ENCODE assay signal across 11 cellular contexts in the genomic region with DNA sequence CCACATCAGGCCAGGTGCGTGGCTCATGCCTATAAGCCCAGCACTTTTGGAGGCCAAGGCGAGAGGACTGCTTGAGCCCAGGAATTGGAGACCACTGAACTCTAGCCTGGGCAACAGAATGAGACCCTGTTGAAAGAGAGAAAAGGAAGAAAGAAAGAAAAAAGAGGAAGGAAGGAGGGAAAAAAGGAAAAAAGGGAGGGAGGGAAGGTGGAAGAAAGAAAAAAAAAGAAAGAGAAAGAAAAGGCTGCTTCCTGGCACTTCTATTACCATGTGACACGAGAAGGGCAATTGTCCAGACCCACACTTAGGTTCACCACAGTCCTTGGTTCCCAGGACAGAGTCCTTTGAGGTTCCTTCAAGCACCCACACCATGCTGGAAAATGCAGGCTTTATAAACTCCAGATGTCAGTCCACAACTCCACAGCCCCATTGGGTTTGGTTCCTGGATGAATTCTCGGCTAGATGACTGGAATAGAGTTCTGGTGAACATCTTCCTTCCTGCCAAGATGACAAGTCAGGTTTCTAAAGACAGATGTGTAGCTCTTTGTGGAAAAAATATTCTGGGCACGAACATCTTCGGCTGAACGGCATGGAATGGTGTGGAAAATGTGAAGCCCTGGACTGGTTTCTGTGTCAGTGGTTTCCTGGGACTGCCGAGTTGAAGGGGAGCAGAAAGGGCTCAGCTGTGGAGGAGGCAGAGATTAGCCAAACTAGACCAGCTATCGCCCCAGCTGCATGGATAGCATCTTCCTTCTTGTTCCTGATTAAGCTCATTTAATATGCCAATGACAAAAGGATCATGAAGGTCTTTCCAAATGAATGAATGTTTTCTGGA. TPM values are rescaled to one million over a fixed set of nuclear protein-coding genes. Genes with fewer than 3 reads are reported as not detected.
A peak's percentile ranks its signal among the peaks of the same experiment; 100 is the strongest.
DNase-seq lines count a peak whose midpoint lies in the region; ATAC-seq and TF ChIP-seq lines count a peak whose summit lies in the region.
"Had no signal": no experiment of that assay in that cellular context is flagged by ENCODE, and none has a peak within 500 bp of the region (broad histone marks: within the 10 kb centered on the region; RNA-seq: fewer than 3 reads in every experiment).

No MANE protein-coding gene starts in this region.

- POLR2A ChIA-PET in Panc1 (lab: Charles Lee), result interaction anchor here (1.0 kb wide), 1 partner anchor 19 kb away, joined by 3 read pairs; no protein-coding TSS in a partner anchor

- WGBS in heart left ventricle, 4 donors, result 57 to 72% (median 65%) methylated on average over 9 of the region's 9 CpGs

- in situ Hi-C loops in Panc1 (cut with HindIII; ENCODE audit: low pct_unique_long_range_greater_than_20kb, low sequenced_read_pairs) (no loop called here), GM13977 (cut with MboI; ENCODE audit: low pct_unique_long_range_greater_than_20kb, low sequenced_read_pairs, unreplicated experiment) (loop anchor here (5.0 kb wide), 1 partner anchor 130 kb away; no protein-coding TSS in a partner anchor)

- H3K36me3 ChIP-seq in Panc1 (ENCODE audit: control insufficient read depth, insufficient read depth, low read length) (no peaks in the 10 kb centered on the region; the same call in 1 of the 2 replicates), heart left ventricle (peaks cover 0 to 15% (median 0%) of the 10 kb centered on the region in 9 donors), tibial artery (peaks cover 7 to 13% (median 10%) of the 10 kb centered on the region in 3 donors)
- H3K36me3 ChIP-seq: neural progenitor cell had no signal

- H3K27me3 Mint-ChIP-seq in activated CD8-positive, alpha-beta memory T cell treated with anti-CD3 and anti-CD28 coated beads, Interleukin-2, amount 10 ng/mL, durations not matched to agents 7 days and 5 days, result no peaks in the 10 kb centered on the region

- H3K4me3 Mint-ChIP-seq in activated CD8-positive, alpha-beta memory T cell treated with anti-CD3 and anti-CD28 coated beads, Interleukin-2, amount 10 ng/mL, durations not matched to agents 7 days and 5 days, result no peak overlapping the region
- H3K4me3 Mint-ChIP-seq: activated CD4-positive, alpha-beta memory T cell treated with anti-CD3 and anti-CD28 coated beads for 36 hours; neural progenitor cell had no signal

- H3K27ac ChIP-seq in Panc1 (ENCODE audit: low read length) (peak overlapping the region; percentile 11), heart left ventricle (peak overlapping the region in 8 of 12 donors; percentile 0 to 60 (median 42)), tibial artery (peak overlapping the region; percentile 8 to 52)
- H3K27ac ChIP-seq: neural progenitor cell had no signal

- TF ChIP-seq POLR2A in heart left ventricle (IDR thresholded peaks at IDR 0.05), result no peak

- H3K4me1 ChIP-seq in Panc1 (ENCODE audit: control insufficient read depth, insufficient read depth, low read length) (no peaks in the 10 kb centered on the region; the same call in 1 of the 2 replicates), heart left ventricle (peaks cover 0 to 20% (median 2%) of the 10 kb centered on the region in 12 donors), tibial artery (peaks cover 0 to 11% (median 7%) of the 10 kb centered on the region in 4 donors)
- H3K4me1 ChIP-seq: neural progenitor cell had no signal

- DNase-seq in activated CD8-positive, alpha-beta memory T cell treated with anti-CD3 and anti-CD28 coated beads, Interleukin-2, amount 10 ng/mL, durations not matched to agents 7 days and 5 days, result no peak
- DNase-seq in activated CD8-positive, alpha-beta memory T cell treated with anti-CD3 and anti-CD28 coated beads for 24 hours, result no peak
- DNase-seq in Panc1 (ENCODE audit: low read depth, low spot score), result no peak
- no peak for DNase-seq in heart left ventricle
- no peak for DNase-seq in tibial artery
- DNase-seq in GM13977 (ENCODE audit: low spot score), result no peak
- DNase-seq in DMS53 treated with DMSO at 0.1 percent for 48 hours (lab: John Stamatoyannopoulos, UW; ENCODE audit: unreplicated experiment), result no peak
- DNase-seq: cerebellar nuclear complex had no signal

- no peaks in the 10 kb centered on the region for H3K9me3 ChIP-seq in Panc1 (ENCODE audit: control insufficient read depth, insufficient read depth, low read depth, low read length)
- no peaks in the 10 kb centered on the region for H3K9me3 ChIP-seq in heart left ventricle
- no peaks in the 10 kb centered on the region for H3K9me3 ChIP-seq in tibial artery

- no peak for ATAC-seq in activated CD8-positive, alpha-beta memory T cell treated with anti-CD3 and anti-CD28 coated beads, Interleukin-2, amount 10 ng/mL, durations not matched to agents 7 days and 5 days
- peak; percentile 11; the same call in 1 of the 2 replicates for ATAC-seq in Panc1
- peak; percentile 58 to 70 (median 60) for ATAC-seq in heart left ventricle
- no peak for ATAC-seq in GM21786 (IDR thresholded peaks at IDR 0.05; ENCODE audit: unreplicated experiment)

- peak overlapping the region; percentile 6 for H3K27ac Mint-ChIP-seq in activated CD8-positive, alpha-beta memory T cell treated with anti-CD3 and anti-CD28 coated beads, Interleukin-2, amount 10 ng/mL, durations not matched to agents 7 days and 5 days
- H3K27ac Mint-ChIP-seq: activated CD4-positive, alpha-beta memory T cell treated with anti-CD3 and anti-CD28 coated beads for 36 hours; neural progenitor cell had no signal

- H3K4me3 ChIP-seq in Panc1 (ENCODE audit: low read depth in 2 of 2, low read length in 2 of 2) (no peak overlapping the region), heart left ventricle (peak overlapping the region in 1 of 12 donors; percentile 8), tibial artery (no peak overlapping the region)
- H3K4me3 ChIP-seq: neural progenitor cell had no signal

- peaks cover 5% of the 10 kb centered on the region for H3K36me3 Mint-ChIP-seq in activated CD8-positive, alpha-beta memory T cell treated with anti-CD3 and anti-CD28 coated beads, Interleukin-2, amount 10 ng/mL, durations not matched to agents 7 days and 5 days
- H3K36me3 Mint-ChIP-seq: activated CD4-positive, alpha-beta memory T cell treated with anti-CD3 and anti-CD28 coated beads for 36 hours; neural progenitor cell had no signal

- no peaks in the 10 kb centered on the region for H3K9me3 Mint-ChIP-seq in activated CD8-positive, alpha-beta memory T cell treated with anti-CD3 and anti-CD28 coated beads, Interleukin-2, amount 10 ng/mL, durations not matched to agents 7 days and 5 days (ENCODE audit: low read depth)
- H3K9me3 Mint-ChIP-seq: activated CD4-positive, alpha-beta memory T cell treated with anti-CD3 and anti-CD28 coated beads for 36 hours; neural progenitor cell had no signal

- BruUV-seq in Panc1 (replicated peaks; lab: Mats Ljungman, UMichigan), result no TSS peak

- no peaks in the 10 kb centered on the region for H3K27me3 ChIP-seq in Panc1 (ENCODE audit: control insufficient read depth, insufficient read depth, low read length)
- H3K27me3 ChIP-seq in heart left ventricle, result no peaks in the 10 kb centered on the region
- H3K27me3 ChIP-seq in tibial artery, result no peaks in the 10 kb centered on the region
- H3K27me3 ChIP-seq: neural progenitor cell had no signal

- no peak for TF ChIP-seq CTCF in Panc1 (IDR thresholded peaks at IDR 0.05)
- no peak for TF ChIP-seq CTCF in heart left ventricle (IDR thresholded peaks at IDR 0.05)
- no peak for TF ChIP-seq CTCF in tibial artery (IDR thresholded peaks at IDR 0.05)
- TF ChIP-seq CTCF in GM13977 (IDR thresholded peaks at IDR 0.05; ENCODE audit: extremely low read depth, insufficient read depth, missing control alignments), result no peak

- CTCF ChIA-PET in activated CD8-positive, alpha-beta memory T cell treated with anti-CD3 and anti-CD28 coated beads, Interleukin-2, amount 10 ng/mL, durations not matched to agents 7 days and 5 days (lab: Charles Lee), result interaction anchor here (0.6 to 9.5 kb wide), 40 partner anchors 9 to 211 kb away, joined by 3 to 97 read pairs (median 5); partner anchors contain the start of genes NT5E and SNX14
- CTCF ChIA-PET in Panc1 (lab: Charles Lee), result interaction anchor here (0.6 to 1.6 kb wide), 10 partner anchors 11 to 130 kb away, joined by 3 to 10 read pairs (median 4); partner anchors contain the start of gene NT5E

- intact Hi-C loops in Panc1 (cut with micrococcal nuclease; ENCODE audit: unreplicated experiment) (loop anchor here (1.0 kb wide), 1 partner anchor 127 kb away; no protein-coding TSS in a partner anchor), heart left ventricle (cut with DNase I) (loop anchor here in 8 of 10 donors (1.0 to 2.0 kb wide), 3 partner anchors 32 to 128 kb away; partner anchors contain the start of gene NT5E (in 1 of the 8)), tibial artery (cut with DNase I; ENCODE audit: low total_unique reads) (loop anchor here (5.0 kb wide), 1 partner anchor 130 kb away; no protein-coding TSS in a partner anchor)

- peaks cover 16% of the 10 kb centered on the region for H3K4me1 Mint-ChIP-seq in activated CD8-positive, alpha-beta memory T cell treated with anti-CD3 and anti-CD28 coated beads, Interleukin-2, amount 10 ng/mL, durations not matched to agents 7 days and 5 days

RNA-seq across cellular contexts. Expression of gene NT5E, which starts 32.5 kb away (rescaled TPM):
- 10 to 100 TPM; 17.3 to 24.1 TPM for total RNA-seq in activated CD8-positive, alpha-beta memory T cell treated with anti-CD3 and anti-CD28 coated beads, Interleukin-2, amount 10 ng/mL, durations not matched to agents 7 days and 5 days
- total RNA-seq in Panc1 (2021; ENCODE audit: unreplicated experiment) (58.4 TPM), heart left ventricle (10 to 100 TPM in 1 of 9 donors, 1 to 10 TPM in 8; 1.8 to 11.0 (median 4.8) TPM)
- 52.4 TPM for polyA plus RNA-seq in Panc1 (2012; ENCODE audit: insufficient read length)
- polyA plus RNA-seq in heart left ventricle, result 1 to 10 TPM in 1 of 2 donors, under 1 TPM in 1; 0.88 to 1.5 TPM

Comparison
In these comparisons a context has a peak if more than half of its experiments do, and no peak if none do; other contexts are left out.
1. ATAC-seq: peak in Panc1 (single experiment) and heart left ventricle (4 of 4); none in activated CD8-positive, alpha-beta memory T cell treated with anti-CD3 and anti-CD28 coated beads, Interleukin-2, amount 10 ng/mL, durations not matched to agents 7 days and 5 days (single experiment) and GM21786 (single experiment).
2. Peak in every context shown above with its lines, with median percentiles within 50 percentile points of each other: H3K27ac ChIP-seq.